8 cellular contexts compared by ENCODE assay signal in the genomic region with DNA sequence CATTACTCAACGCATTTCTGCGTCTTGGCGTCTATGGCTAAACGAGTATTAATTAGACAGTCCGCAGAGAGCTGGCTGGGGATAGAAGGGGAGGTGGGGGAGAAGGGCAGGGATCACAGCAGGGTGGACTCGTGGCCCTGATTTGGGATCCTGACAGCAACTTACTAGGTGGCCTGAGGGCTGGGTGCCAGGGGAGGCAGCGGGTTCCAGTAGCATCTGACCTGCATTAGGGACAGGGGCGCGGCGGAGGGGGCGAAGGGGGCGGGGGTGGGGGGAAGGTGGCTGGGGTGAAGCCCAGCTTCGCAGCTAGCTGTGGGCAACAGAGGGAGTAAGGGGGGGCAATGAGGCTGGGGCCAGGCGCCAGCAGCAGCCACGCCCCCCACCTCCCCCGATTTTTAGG. TPM values are rescaled to one million over a fixed set of nuclear protein-coding genes. Genes with fewer than 3 reads are reported as not detected.
DNase-seq lines count a peak whose midpoint lies in the region; ATAC-seq and TF ChIP-seq lines count a peak whose summit lies in the region.

No MANE protein-coding gene starts in this region.

- no peak overlapping the region for H3K27ac Mint-ChIP-seq in CD4-positive, alpha-beta memory T cell
- H3K27ac Mint-ChIP-seq in glutamatergic neuron (ENCODE audit: unreplicated experiment), result no peak overlapping the region
- H3K27ac Mint-ChIP-seq in progenitor cell of endocrine pancreas, result no peak overlapping the region

- peak overlapping the region in 5 of 8 donors; percentile 33 to 80 (median 58) for H3K4me3 Mint-ChIP-seq in CD4-positive, alpha-beta memory T cell
- H3K4me3 Mint-ChIP-seq in glutamatergic neuron (ENCODE audit: unreplicated experiment), result peak overlapping the region; percentile 49
- peak overlapping the region; percentile 69 for H3K4me3 Mint-ChIP-seq in progenitor cell of endocrine pancreas (ENCODE audit: low read depth)

- CTCF ChIA-PET in CD4-positive, alpha-beta memory T cell (lab: Charles Lee; ENCODE audit: partially characterized antibody), result no interaction called here

- POLR2A ChIA-PET in CD4-positive, alpha-beta memory T cell (lab: Charles Lee; ENCODE audit: partially characterized antibody), result no interaction called here

- H3K36me3 Mint-ChIP-seq in CD4-positive, alpha-beta memory T cell, result no peaks in the 10 kb centered on the region
- no peaks in the 10 kb centered on the region for H3K36me3 Mint-ChIP-seq in glutamatergic neuron (ENCODE audit: unreplicated experiment)
- H3K36me3 Mint-ChIP-seq in progenitor cell of endocrine pancreas (ENCODE audit: insufficient read depth), result no peaks in the 10 kb centered on the region

- H3K27me3 ChIP-seq in CD4-positive, alpha-beta memory T cell (ENCODE audit: insufficient read depth, low read length), result peaks cover 12% of the 10 kb centered on the region
- peaks cover 11% of the 10 kb centered on the region for H3K27me3 ChIP-seq in WERI-Rb-1 (ENCODE audit: insufficient read depth, low read depth, severe bottlenecking)

- H3K4me1 ChIP-seq in CD4-positive, alpha-beta memory T cell (ENCODE audit: insufficient read depth, low read length), result peaks cover 9% of the 10 kb centered on the region

- H3K36me3 ChIP-seq in CD4-positive, alpha-beta memory T cell (ENCODE audit: insufficient read depth, low read length), result no peaks in the 10 kb centered on the region
- H3K36me3 ChIP-seq in WERI-Rb-1, result no peaks in the 10 kb centered on the region

- ATAC-seq in HG02852 (IDR thresholded peaks at IDR 0.05; ENCODE audit: unreplicated experiment), result no peak

- H3K27ac ChIP-seq in CD4-positive, alpha-beta memory T cell (ENCODE audit: low read depth, low read length), result no peak overlapping the region
- no peak overlapping the region for H3K27ac ChIP-seq in WERI-Rb-1

- intact Hi-C loops in CD4-positive, alpha-beta memory T cell (cut with micrococcal nuclease), result no loop called here
- intact Hi-C loops in posterior vena cava (cut with DNase I), result no loop called here

- TF ChIP-seq CTCF in WERI-Rb-1 (IDR thresholded peaks at IDR 0.05; ENCODE audit: low read depth, low read length) (no peak), glutamatergic neuron (IDR thresholded peaks at IDR 0.05; ENCODE audit: partially characterized antibody, unreplicated experiment) (no peak), progenitor cell of endocrine pancreas (IDR thresholded peaks at IDR 0.05; ENCODE audit: unreplicated experiment) (no peak)

- H3K9me3 ChIP-seq in CD4-positive, alpha-beta memory T cell (ENCODE audit: control insufficient read depth in 1 of 2, low read length in 2 of 2), result no peaks in the 10 kb centered on the region
- no peaks in the 10 kb centered on the region for H3K9me3 ChIP-seq in WERI-Rb-1 (ENCODE audit: severe bottlenecking)

- no peak for DNase-seq in CD4-positive, alpha-beta memory T cell
- DNase-seq in WERI-Rb-1 (no peak), glutamatergic neuron (no peak), progenitor cell of endocrine pancreas (ENCODE audit: low spot score, unreplicated experiment) (no peak), AG20443 (ENCODE audit: low spot score) (no peak), posterior vena cava (ENCODE audit: low spot score) (no peak), DMS153 (lab: John Stamatoyannopoulos, UW) (no peak)

- H3K9me3 Mint-ChIP-seq in CD4-positive, alpha-beta memory T cell, result no peaks in the 10 kb centered on the region
- H3K9me3 Mint-ChIP-seq in glutamatergic neuron (ENCODE audit: unreplicated experiment), result peaks cover 5% of the 10 kb centered on the region
- no peaks in the 10 kb centered on the region for H3K9me3 Mint-ChIP-seq in progenitor cell of endocrine pancreas (ENCODE audit: low read depth)

- peaks cover 6 to 23% (median 10%) of the 10 kb centered on the region in 4 donors for H3K4me1 Mint-ChIP-seq in CD4-positive, alpha-beta memory T cell
- H3K4me1 Mint-ChIP-seq in glutamatergic neuron (ENCODE audit: low read depth, unreplicated experiment), result peaks cover 2% of the 10 kb centered on the region
- H3K4me1 Mint-ChIP-seq in progenitor cell of endocrine pancreas (ENCODE audit: low read depth), result peaks cover 23% of the 10 kb centered on the region

- H3K4me3 ChIP-seq in CD4-positive, alpha-beta memory T cell (ENCODE audit: low read length in 2 of 2), result no peak overlapping the region
- H3K4me3 ChIP-seq in WERI-Rb-1 (ENCODE audit: low read depth, low read length), result peak overlapping the region; percentile 83

- peaks cover 36 to 45% of the 10 kb centered on the region in 2 donors for H3K27me3 Mint-ChIP-seq in CD4-positive, alpha-beta memory T cell
- H3K27me3 Mint-ChIP-seq in glutamatergic neuron (ENCODE audit: unreplicated experiment), result peaks cover 19% of the 10 kb centered on the region
- peaks cover 46% of the 10 kb centered on the region for H3K27me3 Mint-ChIP-seq in progenitor cell of endocrine pancreas

RNA-seq across cellular contexts. Expression of gene BACE2, which starts 1.0 kb away (rescaled TPM):
- not detected for total RNA-seq in CD4-positive, alpha-beta memory T cell
- polyA plus RNA-seq in CD4-positive, alpha-beta memory T cell, result under 1 TPM; 0.10 to 0.52 TPM
- total RNA-seq in glutamatergic neuron (ENCODE audit: unreplicated experiment) (not detected), progenitor cell of endocrine pancreas (13.4 and 15.6 TPM in 2 replicates), posterior vena cava (100 to 1,000 TPM in 1 of 2 donors, 10 to 100 TPM in 1; 70.4 to 102 TPM)

Comparison
In these comparisons a context has a peak if more than half of its experiments do, and no peak if none do; other contexts are left out.
1. RNA of gene BACE2, which starts 1.0 kb away (total RNA-seq): 70.4 to 102 TPM in posterior vena cava and 13.4 to 15.6 TPM in progenitor cell of endocrine pancreas; not detected in glutamatergic neuron (single experiment) and not detected in CD4-positive, alpha-beta memory T cell; every median in the first group is over 10 times any median in the second.
2. Peak in every context shown above with its lines, with median percentiles within 50 percentile points of each other: H3K4me3 Mint-ChIP-seq.